In the genomic region with DNA sequence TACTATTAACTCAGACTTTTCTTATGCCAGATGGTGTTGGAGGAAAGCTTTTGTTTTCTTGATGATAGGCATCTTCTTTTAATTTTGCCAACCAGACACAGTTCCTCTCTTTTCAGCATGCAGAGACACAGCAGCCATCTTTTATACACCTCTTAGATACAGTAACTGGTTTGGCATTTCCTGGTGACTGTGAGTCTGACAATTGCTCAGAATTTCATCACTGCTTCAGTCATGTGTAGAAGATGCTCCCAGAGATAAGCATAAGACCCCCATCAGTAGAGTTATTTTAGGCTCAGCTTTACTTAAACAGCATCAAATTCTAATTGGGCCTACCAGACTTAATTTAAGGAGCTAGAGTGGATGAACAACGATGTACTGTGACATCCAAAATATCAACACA, we compare ENCODE assay signal across 25 cellular contexts.
DNase-seq lines count a peak whose midpoint lies in the region; ATAC-seq and TF ChIP-seq lines count a peak whose summit lies in the region.
"Had no signal": no experiment of that assay in that cellular context is flagged by ENCODE, and none has a peak within 500 bp of the region (broad histone marks: within the 10 kb centered on the region; RNA-seq: fewer than 3 reads in every experiment).

No MANE protein-coding gene starts in this region.

- ATAC-seq in RWPE2 (ENCODE audit: low read depth): peak; percentile 80
- no peak for ATAC-seq in HG02981 (IDR thresholded peaks at IDR 0.05; ENCODE audit: unreplicated experiment)
- ATAC-seq: activated CD8-positive, alpha-beta T cell treated with anti-CD3 and anti-CD28 coated beads, Interleukin-2, amount 10 ng/mL, durations not matched to agents 7 days and 5 days; HCT116; heart left ventricle; lower lobe of right lung; upper lobe of right lung had no signal

- H3K27ac ChIP-seq in RWPE2 (ENCODE audit: poor library complexity, severe bottlenecking): peak overlapping the region; percentile 14
- H3K27ac ChIP-seq: BLaER1, heart left ventricle, lower lobe of right lung, neutrophil, stomach, upper lobe of right lung had no signal

- H3K9me3 ChIP-seq in RWPE2 (ENCODE audit: severe bottlenecking): no peaks in the 10 kb centered on the region
- H3K9me3 ChIP-seq: BLaER1, heart left ventricle, lower lobe of right lung, neutrophil, stomach, upper lobe of right lung had no signal

- H3K4me3 ChIP-seq in RWPE2 (ENCODE audit: severe bottlenecking) (no peak overlapping the region), fibroblast of pulmonary artery (replicated peaks; ENCODE audit: low read depth, low read length) (no peak overlapping the region), skeletal muscle cell (ENCODE audit: low read depth, low read length) (no peak overlapping the region)
- H3K4me3 ChIP-seq: BLaER1, heart left ventricle, lower lobe of right lung, stomach, upper lobe of right lung had no signal

- DNase-seq in GM03348 (ENCODE audit: low spot score) (peak; percentile 32), RWPE2 (ENCODE audit: low spot score) (no peak), fibroblast of pulmonary artery (ENCODE audit: low read depth) (peak; percentile 28), skeletal muscle cell (ENCODE audit: low read depth) (peak; percentile 49), COLO829 (ENCODE audit: low spot score) (no peak), activated T-cell treated with anti-CD3 and anti-CD28 coated beads for 4 hours (no peak), HK-2 (ENCODE audit: unreplicated experiment) (no peak)
- DNase-seq: activated CD8-positive, alpha-beta T cell treated with anti-CD3 and anti-CD28 coated beads, Interleukin-2, amount 10 ng/mL, durations not matched to agents 7 days and 5 days; activated naive CD4-positive, alpha-beta T cell treated with anti-CD3 and anti-CD28 coated beads, Interleukin-2, amount 10 ng/mL, durations not matched to agents 7 days and 5 days; activated T-cell treated with anti-CD3 and anti-CD28 coated beads, Interleukin-2, amount 50 U/mL, for 48 hours; aorta; DMS 273 treated with DMSO at 0.1 percent for 48 hours; heart left ventricle; lower lobe of right lung; NCI-H1105 treated with DMSO at 0.1 percent for 48 hours; NCI-H510A; RPMI8226; stimulated activated CD4-positive, alpha-beta T cell treated with anti-CD3 and anti-CD28 coated beads, Interleukin-12 subunit alpha, Interleukin-12 subunit beta, amount 100 ng/mL, for 4 hours; stomach; T-helper 9 cell; upper lobe of right lung had no signal

- no peaks in the 10 kb centered on the region for H3K36me3 ChIP-seq in RWPE2 (ENCODE audit: low read depth)
- H3K36me3 ChIP-seq: BLaER1, heart left ventricle, lower lobe of right lung, neutrophil, stomach, upper lobe of right lung had no signal

- no peaks in the 10 kb centered on the region for H3K27me3 ChIP-seq in RWPE2 (ENCODE audit: insufficient read depth, poor library complexity, severe bottlenecking)
- H3K27me3 ChIP-seq: BLaER1, heart left ventricle, neutrophil, stomach, upper lobe of right lung had no signal

- H3K4me1 ChIP-seq in RWPE2 (ENCODE audit: insufficient read depth, poor library complexity, severe bottlenecking): peaks cover 8% of the 10 kb centered on the region
- H3K4me1 ChIP-seq: BLaER1, lower lobe of right lung, stomach, upper lobe of right lung had no signal

- TF ChIP-seq CTCF in RWPE2 (IDR thresholded peaks at IDR 0.05; ENCODE audit: poor library complexity, severe bottlenecking): no peak
- TF ChIP-seq CTCF in fibroblast of pulmonary artery (IDR thresholded peaks at IDR 0.05; ENCODE audit: low read length, missing control alignments): no peak

Comparison
In these comparisons a context has a peak if more than half of its experiments do, and no peak if none do; other contexts are left out.
1. DNase-seq: peak in GM03348 (single experiment), fibroblast of pulmonary artery (single experiment) and skeletal muscle cell (single experiment); none in RWPE2 (single experiment), COLO829 (single experiment), activated T-cell treated with anti-CD3 and anti-CD28 coated beads for 4 hours (single experiment) and HK-2 (single experiment).